8 cellular contexts compared by ENCODE assay signal in genomic region chr18:59899298-59900221, GRCh38. TPM values are rescaled to one million over a fixed set of nuclear protein-coding genes. Genes with fewer than 3 reads are reported as not detected.
A peak's percentile ranks its signal among the peaks of the same experiment; 100 is the strongest.
DNase-seq lines count a peak whose midpoint lies in the region; FAIRE-seq and TF ChIP-seq lines count a peak whose summit lies in the region.

Gene PMAIP1 (plus strand): TSS chr18:59899996. CDS start chr18:59900178, 182 bp downstream.

- peaks cover 34% of the 10 kb centered on the region for H3K4me1 ChIP-seq in Loucy (ENCODE audit: insufficient read depth, low read length, poor library complexity, severe bottlenecking)
- H3K4me1 ChIP-seq in stomach = peaks cover 7 to 39% (median 24%) of the 10 kb centered on the region in 4 donors

- H3K9me3 ChIP-seq in Loucy (ENCODE audit: insufficient read depth, low read depth, low read length) (no peaks in the 10 kb centered on the region), neural cell (ENCODE audit: low read length) (peaks cover 3% of the 10 kb centered on the region), stomach (no peaks in the 10 kb centered on the region)

- CTCF ChIA-PET in RWPE1 (lab: Yijun Ruan, JAX) = interaction anchor here (0.7 to 1.0 kb wide), 3 partner anchors 14 to 69 kb away, joined by 3 read pairs; no protein-coding TSS in a partner anchor

- POLR2A ChIA-PET in RWPE1 (lab: Yijun Ruan, JAX; ENCODE audit: low non-redundant PET) = interaction anchor here (0.7 to 1.0 kb wide), 2 partner anchors 35 to 55 kb away, joined by 3 to 6 read pairs; no protein-coding TSS in a partner anchor

- peak within 1 kb of the TSS; percentile 80 for H3K4me3 ChIP-seq in Loucy (ENCODE audit: low read length, poor library complexity, severe bottlenecking)
- H3K4me3 ChIP-seq in fibroblast of pulmonary artery (replicated peaks; ENCODE audit: low read depth, low read length) = peak within 1 kb of the TSS; percentile 78
- peak within 1 kb of the TSS; percentile 83 for H3K4me3 ChIP-seq in neural cell (ENCODE audit: low read length)
- peak within 1 kb of the TSS; percentile 60 to 90 (median 64) for H3K4me3 ChIP-seq in stomach

- intact Hi-C loops in stomach (cut with DNase I; ENCODE audit: low total_unique reads) = no loop called here

- H4K20me1 ChIP-seq in Loucy (ENCODE audit: insufficient read depth, low read length, poor library complexity, severe bottlenecking) = peaks cover 51% of the 10 kb centered on the region
- no peaks in the 10 kb centered on the region for H4K20me1 ChIP-seq in neural cell (ENCODE audit: insufficient read depth)

- TF ChIP-seq EP300 in neural cell (conservative IDR thresholded peaks at IDR 0.05; ENCODE audit: poor library complexity, severe bottlenecking) (no peak), stomach (IDR thresholded peaks at IDR 0.05) (no peak)

- H3K27me3 ChIP-seq in Loucy (ENCODE audit: insufficient read depth, low read length, poor library complexity, severe bottlenecking) = peaks cover 8% of the 10 kb centered on the region
- peaks cover 53% of the 10 kb centered on the region for H3K27me3 ChIP-seq in neural cell (ENCODE audit: insufficient read depth, low read depth, low read length)
- H3K27me3 ChIP-seq in stomach = peaks cover 0 to 27% (median 0%) of the 10 kb centered on the region in 3 donors

- H3K27ac ChIP-seq in RWPE1 = peak within 1 kb of the TSS; percentile 98
- H3K27ac ChIP-seq in neural cell (ENCODE audit: low read length) = no peak within 1 kb of the TSS
- H3K27ac ChIP-seq in stomach = peak within 1 kb of the TSS; percentile 85 to 93 (median 90)

- H2AFZ ChIP-seq in Loucy (ENCODE audit: low read length) (peak within 1 kb of the TSS; percentile 86; the same call in 1 of the 2 replicates), neural cell (ENCODE audit: low read depth, low read length) (no peak within 1 kb of the TSS)

- H3K9ac ChIP-seq in Loucy (ENCODE audit: low read depth, low read length, poor library complexity, severe bottlenecking) = peak within 1 kb of the TSS; percentile 100
- H3K9ac ChIP-seq in neural cell (ENCODE audit: low read length) = peak within 1 kb of the TSS; percentile 33

- FAIRE-seq in H54 (lab: Jason Lieb, UNC) = no peak

- WGBS in stomach, 5 donors = 0 to 2% (median 1%) methylated on average over 21 to 73 of the region's 73 CpGs

- TF ChIP-seq CTCF in Loucy (conservative IDR thresholded peaks at IDR 0.05; ENCODE audit: low read length) (no peak), RWPE1 (conservative IDR thresholded peaks at IDR 0.05; ENCODE audit: low read depth) (no peak), fibroblast of pulmonary artery (IDR thresholded peaks at IDR 0.05; ENCODE audit: low read length, missing control alignments) (no peak), neural cell (IDR thresholded peaks at IDR 0.05; ENCODE audit: poor library complexity, severe bottlenecking) (no peak), stomach (IDR thresholded peaks at IDR 0.05) (no peak)

- 0 out of 2 replicates have a peak, but pooled peaks cover 2% of the 10 kb centered on the region for H3F3A ChIP-seq in Loucy (ENCODE audit: low read depth)
- H3F3A ChIP-seq in neural cell (ENCODE audit: insufficient read depth, low read length, poor library complexity, severe bottlenecking) = no peaks in the 10 kb centered on the region

- H3K36me3 ChIP-seq in Loucy (ENCODE audit: insufficient read depth, low read length) (peaks cover 19% of the 10 kb centered on the region), neural cell (ENCODE audit: insufficient read depth, low read length) (no peaks in the 10 kb centered on the region), stomach (peaks cover 0 to 4% (median 0%) of the 10 kb centered on the region in 4 donors)

- H3K4me2 ChIP-seq in Loucy (ENCODE audit: low read depth, low read length, poor library complexity, severe bottlenecking) (peak within 1 kb of the TSS; percentile 95), neural cell (ENCODE audit: low read length) (peak within 1 kb of the TSS; percentile 56)

- DNase-seq in EH (ENCODE audit: low read depth) (peak; percentile 95), H54 (ENCODE audit: insufficient read length, low spot score) (peak; percentile 44), RWPE1 (ENCODE audit: low spot score) (peak; percentile 81), fibroblast of pulmonary artery (ENCODE audit: low read depth) (peak; percentile 95), stomach (peak; percentile 89)
- peak; percentile 72 to 80 for DNase-seq in activated T-helper 1 cell treated with anti-CD3 and anti-CD28 coated beads, Interleukin-2, amount 50 U/mL, for 16 hours (ENCODE audit: low read depth in 1 of 2, low spot score in 1 of 2)

- peak; percentile 99 for TF ChIP-seq POLR2A in H54 (IDR thresholded peaks at IDR 0.05; ENCODE audit: low read depth, low read length)
- peak in 2 of 4 donors; percentile 32 to 33 for TF ChIP-seq POLR2A in stomach (IDR thresholded peaks at IDR 0.05)

- H3K9me2 ChIP-seq in Loucy (replicated peaks; ENCODE audit: low read depth, low read length) (no peaks in the 10 kb centered on the region), neural cell (ENCODE audit: insufficient read depth, low read length) (no peaks in the 10 kb centered on the region)

- no peak for TF ChIP-seq RAD21 in neural cell (conservative IDR thresholded peaks at IDR 0.05)

- H3K79me2 ChIP-seq in Loucy (ENCODE audit: insufficient read depth, low read length) (peaks cover 66% of the 10 kb centered on the region), neural cell (replicated peaks; ENCODE audit: insufficient read depth, low read length) (no peaks in the 10 kb centered on the region)

TF ChIP-seq in neural cell, 6 proteins besides CTCF, POLR2A, EP300 and RAD21:
- TF ChIP-seq POLR2AphosphoS5 (IDR thresholded peaks at IDR 0.05) = peak; percentile 24
- TF ChIP-seq, protein P1, sequence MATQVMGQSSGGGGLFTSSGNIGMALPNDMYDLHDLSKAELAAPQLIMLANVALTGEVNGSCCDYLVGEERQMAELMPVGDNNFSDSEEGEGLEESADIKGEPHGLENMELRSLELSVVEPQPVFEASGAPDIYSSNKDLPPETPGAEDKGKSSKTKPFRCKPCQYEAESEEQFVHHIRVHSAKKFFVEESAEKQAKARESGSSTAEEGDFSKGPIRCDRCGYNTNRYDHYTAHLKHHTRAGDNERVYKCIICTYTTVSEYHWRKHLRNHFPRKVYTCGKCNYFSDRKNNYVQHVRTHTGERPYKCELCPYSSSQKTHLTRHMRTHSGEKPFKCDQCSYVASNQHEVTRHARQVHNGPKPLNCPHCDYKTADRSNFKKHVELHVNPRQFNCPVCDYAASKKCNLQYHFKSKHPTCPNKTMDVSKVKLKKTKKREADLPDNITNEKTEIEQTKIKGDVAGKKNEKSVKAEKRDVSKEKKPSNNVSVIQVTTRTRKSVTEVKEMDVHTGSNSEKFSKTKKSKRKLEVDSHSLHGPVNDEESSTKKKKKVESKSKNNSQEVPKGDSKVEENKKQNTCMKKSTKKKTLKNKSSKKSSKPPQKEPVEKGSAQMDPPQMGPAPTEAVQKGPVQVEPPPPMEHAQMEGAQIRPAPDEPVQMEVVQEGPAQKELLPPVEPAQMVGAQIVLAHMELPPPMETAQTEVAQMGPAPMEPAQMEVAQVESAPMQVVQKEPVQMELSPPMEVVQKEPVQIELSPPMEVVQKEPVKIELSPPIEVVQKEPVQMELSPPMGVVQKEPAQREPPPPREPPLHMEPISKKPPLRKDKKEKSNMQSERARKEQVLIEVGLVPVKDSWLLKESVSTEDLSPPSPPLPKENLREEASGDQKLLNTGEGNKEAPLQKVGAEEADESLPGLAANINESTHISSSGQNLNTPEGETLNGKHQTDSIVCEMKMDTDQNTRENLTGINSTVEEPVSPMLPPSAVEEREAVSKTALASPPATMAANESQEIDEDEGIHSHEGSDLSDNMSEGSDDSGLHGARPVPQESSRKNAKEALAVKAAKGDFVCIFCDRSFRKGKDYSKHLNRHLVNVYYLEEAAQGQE (IDR thresholded peaks at IDR 0.05; ENCODE audit: borderline replicate concordance) = peak; percentile 19
- TF ChIP-seq EZH2 (IDR thresholded peaks at IDR 0.05; ENCODE audit: borderline replicate concordance, insufficient read depth, low read length, poor library complexity, severe bottlenecking) = no peak
- no peak for TF ChIP-seq TAF1 (IDR thresholded peaks at IDR 0.05; ENCODE audit: low read depth)
- no peak for TF ChIP-seq SMC3 (conservative IDR thresholded peaks at IDR 0.05; ENCODE audit: poor library complexity)

RNA-seq across cellular contexts. Expression of gene PMAIP1, which starts in this region (rescaled TPM):
- polyA plus RNA-seq in neural cell = 1.1 and 2.4 TPM in 2 replicates
- polyA minus RNA-seq in neural cell = 0.69 and 0.97 TPM in 2 replicates
- total RNA-seq in stomach = 1 to 10 TPM in 3 of 5 donors, not detected in 2; 3.1 to 8.3 (median 4.6) TPM
- 1 to 10 TPM; 2.3 to 4.3 (median 3.2) TPM for polyA plus RNA-seq in stomach

Comparison
In these comparisons a context has a peak if more than half of its experiments do, and no peak if none do; other contexts are left out.
1. DNase-seq: peak in every context shown above with its lines; median percentile 95 in EH; 95 in fibroblast of pulmonary artery; 89 in stomach; 81 in RWPE1; 76 in activated T-helper 1 cell treated with anti-CD3 and anti-CD28 coated beads, Interleukin-2, amount 50 U/mL, for 16 hours; 44 in H54.